In the genomic region with DNA sequence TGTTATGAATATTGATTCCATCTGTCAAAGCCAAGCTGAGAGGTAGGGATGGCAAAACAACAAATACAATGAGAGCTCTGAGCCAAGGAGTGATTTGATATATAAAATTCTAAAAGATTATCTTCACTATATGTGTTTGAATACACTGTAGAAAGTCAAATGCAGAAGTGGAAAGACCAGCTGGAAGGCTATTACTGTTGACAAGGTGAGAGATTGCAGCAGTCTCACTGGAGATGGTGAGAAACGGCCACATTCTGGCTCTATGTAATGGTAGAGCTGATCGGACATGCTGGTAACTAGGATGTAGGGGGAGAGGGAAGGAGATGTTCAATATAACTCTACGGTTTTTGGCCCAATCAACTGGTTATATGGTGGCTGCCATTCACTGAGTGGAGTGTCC, we compare ENCODE assay signal across 22 cellular contexts.
DNase-seq lines count a peak whose midpoint lies in the region; ATAC-seq, FAIRE-seq and TF ChIP-seq lines count a peak whose summit lies in the region.
"Had no signal": no experiment of that assay in that cellular context is flagged by ENCODE, and none has a peak within 500 bp of the region (broad histone marks: within the 10 kb centered on the region; RNA-seq: fewer than 3 reads in every experiment).

No MANE protein-coding gene starts in this region.

- BruUV-seq in GM12878 (replicated peaks; lab: Mats Ljungman, UMichigan) = no TSS peak

- FAIRE-seq in GM12878 (lab: Jason Lieb, UNC) = no peak
- FAIRE-seq: A549, frontal cortex, GM18507 had no signal

- H3K9ac ChIP-seq in GM12878 (ENCODE audit: control insufficient read depth, insufficient read depth, low read length) = no peak overlapping the region
- H3K9ac ChIP-seq: KMS-11 had no signal

- H3K4me1 ChIP-seq in GM12878 (ENCODE audit: control insufficient read depth, insufficient read depth, low read length) (no peaks in the 10 kb centered on the region), stomach (peaks cover 0 to 18% (median 0%) of the 10 kb centered on the region in 4 donors)
- H3K4me1 ChIP-seq: A549, Caco-2 had no signal

- TF ChIP-seq EP300 in GM12878 (IDR thresholded peaks at IDR 0.05; ENCODE audit: borderline replicate concordance in 1 of 2, control insufficient read depth in 1 of 2, low read depth in 2 of 2, low read length in 2 of 2) = no peak
- no peak for TF ChIP-seq EP300 in stomach (IDR thresholded peaks at IDR 0.05)

- in situ Hi-C loops in GM12878 (cut with MboI) = no loop called here

- no peak for TF ChIP-seq CTCF in GM12878 (IDR thresholded peaks at IDR 0.05 in 2 of 3, conservative IDR thresholded peaks at IDR 0.05 in 1 of 3; ENCODE audit: control insufficient read depth in 2 of 3, extremely low read depth in 1 of 3, insufficient read depth in 1 of 3, low read depth in 3 of 3, low read length in 3 of 3)
- TF ChIP-seq CTCF in stomach (IDR thresholded peaks at IDR 0.05) = no peak

- H3K27me3 ChIP-seq in GM12878 (replicated peaks in 1 of 2; ENCODE audit: control insufficient read depth in 2 of 2, insufficient read depth in 2 of 2, low read length in 1 of 2) (no peaks in the 10 kb centered on the region), stomach (no peaks in the 10 kb centered on the region)
- H3K27me3 ChIP-seq: hepatocyte, tibial artery had no signal

- H3K27ac ChIP-seq in GM12878 (ENCODE audit: control insufficient read depth, insufficient read depth) = no peak overlapping the region
- no peak overlapping the region for H3K27ac ChIP-seq in stomach
- H3K27ac ChIP-seq: A549, hepatocyte, KMS-11, tibial artery, VCaP had no signal

- POLR2A ChIA-PET in GM12878 (lab: Charles Lee) = no interaction called here

- 26% methylated on average over 3 of the region's 3 CpGs for WGBS in GM12878 (ENCODE audit: insufficient coverage, insufficient replicate concordance, low lambda C conversion rate, missing lambda C conversion rate)
- 64 to 80% (median 76%) methylated on average over 3 of the region's 3 CpGs for WGBS in stomach, 5 donors

- TF ChIP-seq POLR2A in GM12878 (IDR thresholded peaks at IDR 0.05; ENCODE audit: low read depth, low read length) (no peak), stomach (IDR thresholded peaks at IDR 0.05) (no peak)

- no peaks in the 10 kb centered on the region for H3K9me3 Mint-ChIP-seq in activated T-cell treated with anti-CD3 and anti-CD28 coated beads, Interleukin-2, amount 50 U/mL, for 4 hours
- H3K9me3 Mint-ChIP-seq in stimulated activated effector memory CD8-positive, alpha-beta T cell treated with anti-CD3 and anti-CD28 coated beads, Interleukin-12 subunit alpha, Interleukin-12 subunit beta, amount 100 ng/mL, for 72 hours = no peaks in the 10 kb centered on the region
- H3K9me3 Mint-ChIP-seq: dendritic cell treated with granulocyte-macrophage colony-stimulating factor and Interleukin-4, amounts not matched to agents 40 ng/mL and 50 ng/mL, for 4 days had no signal

- peak overlapping the region; percentile 23 for H3K27ac Mint-ChIP-seq in stimulated activated effector memory CD8-positive, alpha-beta T cell treated with anti-CD3 and anti-CD28 coated beads, Interleukin-12 subunit alpha, Interleukin-12 subunit beta, amount 100 ng/mL, for 72 hours
- H3K27ac Mint-ChIP-seq: dendritic cell treated with granulocyte-macrophage colony-stimulating factor and Interleukin-4, amounts not matched to agents 40 ng/mL and 50 ng/mL, for 4 days had no signal

- RAD21 ChIA-PET in GM12878 (lab: Charles Lee; ENCODE audit: unreplicated experiment) = no interaction called here

- peaks cover 67% of the 10 kb centered on the region for H3K4me1 Mint-ChIP-seq in activated T-cell treated with anti-CD3 and anti-CD28 coated beads, Interleukin-2, amount 50 U/mL, for 4 hours (ENCODE audit: low read depth)
- H3K4me1 Mint-ChIP-seq in stimulated activated effector memory CD8-positive, alpha-beta T cell treated with anti-CD3 and anti-CD28 coated beads, Interleukin-12 subunit alpha, Interleukin-12 subunit beta, amount 100 ng/mL, for 72 hours = peaks cover 26% of the 10 kb centered on the region

- H3K36me3 Mint-ChIP-seq in activated T-cell treated with anti-CD3 and anti-CD28 coated beads, Interleukin-2, amount 50 U/mL, for 4 hours (ENCODE audit: insufficient read depth) = peaks cover 2% of the 10 kb centered on the region
- H3K36me3 Mint-ChIP-seq in stimulated activated effector memory CD8-positive, alpha-beta T cell treated with anti-CD3 and anti-CD28 coated beads, Interleukin-12 subunit alpha, Interleukin-12 subunit beta, amount 100 ng/mL, for 72 hours = no peaks in the 10 kb centered on the region
- H3K36me3 Mint-ChIP-seq: activated naive CD4-positive, alpha-beta T cell treated with anti-CD3 and anti-CD28 coated beads, Interleukin-2, amount 50 U/mL, for 72 hours had no signal

- H3K79me2 ChIP-seq in GM12878 (ENCODE audit: control insufficient read depth, insufficient read depth, low read length) = no peaks in the 10 kb centered on the region
- H3K79me2 ChIP-seq: hepatocyte had no signal

- no peaks in the 10 kb centered on the region for H3K9me3 ChIP-seq in GM12878 (replicated peaks; ENCODE audit: control insufficient read depth, insufficient read depth, low read length)
- no peaks in the 10 kb centered on the region for H3K9me3 ChIP-seq in stomach
- H3K9me3 ChIP-seq: A549, Caco-2, tibial artery had no signal

- H3K36me3 ChIP-seq in GM12878 (ENCODE audit: control insufficient read depth in 2 of 2, insufficient read depth in 2 of 2, low read length in 1 of 2) (no peaks in the 10 kb centered on the region), stomach (no peaks in the 10 kb centered on the region)
- H3K36me3 ChIP-seq: tibial artery had no signal

- peak overlapping the region; percentile 8 for H3K4me3 Mint-ChIP-seq in activated T-cell treated with anti-CD3 and anti-CD28 coated beads, Interleukin-2, amount 50 U/mL, for 4 hours
- H3K4me3 Mint-ChIP-seq in stimulated activated effector memory CD8-positive, alpha-beta T cell treated with anti-CD3 and anti-CD28 coated beads, Interleukin-12 subunit alpha, Interleukin-12 subunit beta, amount 100 ng/mL, for 72 hours = no peak overlapping the region
- H3K4me3 Mint-ChIP-seq: dendritic cell treated with granulocyte-macrophage colony-stimulating factor and Interleukin-4, amounts not matched to agents 40 ng/mL and 50 ng/mL, for 4 days had no signal

- H3K27me3 Mint-ChIP-seq in activated T-cell treated with anti-CD3 and anti-CD28 coated beads, Interleukin-2, amount 50 U/mL, for 4 hours (ENCODE audit: low read depth) = no peaks in the 10 kb centered on the region
- H3K27me3 Mint-ChIP-seq: dendritic cell treated with granulocyte-macrophage colony-stimulating factor and Interleukin-4, amounts not matched to agents 40 ng/mL and 50 ng/mL, for 4 days had no signal

- H4K20me1 ChIP-seq in GM12878 (ENCODE audit: control insufficient read depth, insufficient read depth) = peaks cover 3% of the 10 kb centered on the region; the same call in 1 of the 2 replicates

- H2AFZ ChIP-seq in GM12878 (ENCODE audit: control insufficient read depth, low read depth, low read length) = no peak overlapping the region
- H2AFZ ChIP-seq: hepatocyte had no signal

- intact Hi-C loops in GM12878 (cut with micrococcal nuclease; ENCODE audit: unreplicated experiment) (no loop called here), stomach (cut with DNase I; ENCODE audit: low total_unique reads) (no loop called here), Right ventricle myocardium superior (cut with DNase I) (no loop called here)

- SMC1A ChIA-PET in GM12878 (lab: Charles Lee; ENCODE audit: uncharacterized antibody, unreplicated experiment) = interaction anchor here (0.5 to 1.1 kb wide), 3 partner anchors 8 to 975 kb away, joined by 3 read pairs; no protein-coding TSS in a partner anchor

- TF ChIP-seq RAD21 in GM12878 (IDR thresholded peaks at IDR 0.05; ENCODE audit: insufficient read depth, low read depth, low read length) = no peak

- no peak overlapping the region for H3K4me2 ChIP-seq in GM12878 (ENCODE audit: control insufficient read depth, insufficient read depth)
- H3K4me2 ChIP-seq: A549, hepatocyte, KMS-11 had no signal

- DNase-seq in activated T-cell treated with anti-CD3 and anti-CD28 coated beads, Interleukin-2, amount 50 U/mL, for 4 hours = no peak
- DNase-seq in activated T-cell treated with anti-CD3 and anti-CD28 coated beads for 4 hours (no peak), GM12878 (ENCODE audit: low read depth, low spot score) (no peak), stomach (no peak), Right ventricle myocardium superior (no peak), middle frontal gyrus (ENCODE audit: extremely low spot score, low spot score) (no peak)
- no peak for DNase-seq in stimulated activated effector memory CD8-positive, alpha-beta T cell treated with anti-CD3 and anti-CD28 coated beads, Interleukin-12 subunit alpha, Interleukin-12 subunit beta, amount 100 ng/mL, for 72 hours (ENCODE audit: low spot score in 2 of 2)
- DNase-seq: Caco-2, DMS79 treated with DMSO at 0.1 percent for 48 hours, NCI-H1436, NCI-H774, tibial artery had no signal

- no peak for ATAC-seq in activated T-cell treated with anti-CD3 and anti-CD28 coated beads, Interleukin-2, amount 50 U/mL, for 4 hours
- ATAC-seq in GM19372 (IDR thresholded peaks at IDR 0.05; ENCODE audit: low read depth, unreplicated experiment) (peak; percentile 30), GM12878 (peak; percentile 49), Right ventricle myocardium superior (ENCODE audit: poor library complexity) (no peak)
- no peak for ATAC-seq in stimulated activated effector memory CD8-positive, alpha-beta T cell treated with anti-CD3 and anti-CD28 coated beads, Interleukin-12 subunit alpha, Interleukin-12 subunit beta, amount 100 ng/mL, for 72 hours
- ATAC-seq: A549, HCT116 had no signal

- H3K4me3 ChIP-seq in GM12878 (no peak overlapping the region), stomach (no peak overlapping the region)
- H3K4me3 ChIP-seq: A549, hepatocyte, tibial artery had no signal

- CTCF ChIA-PET in GM12878 (lab: Yijun Ruan, JAX) = interaction anchor here (1.1 kb wide), 1 partner anchor 805 kb away, joined by 3 read pairs; no protein-coding TSS in a partner anchor

TF ChIP-seq in GM12878, 131 proteins besides CTCF, POLR2A, EP300 and RAD21:
- 0 out of 2 replicates have a peak, but pooled peaks have one; percentile 6 for TF ChIP-seq DPF2 (IDR thresholded peaks at IDR 0.05)
- TF ChIP-seq, protein P1, sequence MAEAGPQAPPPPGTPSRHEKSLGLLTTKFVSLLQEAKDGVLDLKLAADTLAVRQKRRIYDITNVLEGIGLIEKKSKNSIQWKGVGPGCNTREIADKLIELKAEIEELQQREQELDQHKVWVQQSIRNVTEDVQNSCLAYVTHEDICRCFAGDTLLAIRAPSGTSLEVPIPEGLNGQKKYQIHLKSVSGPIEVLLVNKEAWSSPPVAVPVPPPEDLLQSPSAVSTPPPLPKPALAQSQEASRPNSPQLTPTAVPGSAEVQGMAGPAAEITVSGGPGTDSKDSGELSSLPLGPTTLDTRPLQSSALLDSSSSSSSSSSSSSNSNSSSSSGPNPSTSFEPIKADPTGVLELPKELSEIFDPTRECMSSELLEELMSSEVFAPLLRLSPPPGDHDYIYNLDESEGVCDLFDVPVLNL (IDR thresholded peaks at IDR 0.05; ENCODE audit: low read depth, low read length) = no peak

Comparison
In these comparisons a context has a peak if more than half of its experiments do, and no peak if none do; other contexts are left out.
1. ATAC-seq: peak in GM19372 (single experiment) and GM12878 (single experiment); none in activated T-cell treated with anti-CD3 and anti-CD28 coated beads, Interleukin-2, amount 50 U/mL, for 4 hours (0 of 2), stimulated activated effector memory CD8-positive, alpha-beta T cell treated with anti-CD3 and anti-CD28 coated beads, Interleukin-12 subunit alpha, Interleukin-12 subunit beta, amount 100 ng/mL, for 72 hours (single experiment) and Right ventricle myocardium superior (single experiment).